In genomic region chr19:12834976-12835757, GRCh38 we compare ENCODE assay signal across 10 cellular contexts. TPM values are rescaled to one million over a fixed set of nuclear protein-coding genes. Genes with fewer than 3 reads are reported as not detected.
DNase-seq lines count a peak whose midpoint lies in the region; ATAC-seq and TF ChIP-seq lines count a peak whose summit lies in the region.
"Had no signal": no experiment of that assay in that cellular context is flagged by ENCODE, and none has a peak within 500 bp of the region (broad histone marks: within the 10 kb centered on the region; RNA-seq: fewer than 3 reads in every experiment).

No MANE protein-coding gene starts in this region.

- no peak overlapping the region for H3K4me3 ChIP-seq in osteoblast (ENCODE audit: insufficient read depth, low read length)
- no peak overlapping the region for H3K4me3 ChIP-seq in tibial artery

- intact Hi-C loops in tibial artery (cut with DNase I; ENCODE audit: low total_unique reads) = no loop called here

- peaks cover 78% of the 10 kb centered on the region for H3K27me3 Mint-ChIP-seq in T-helper 1 cell treated with Interleukin-12 subunit alpha and Interleukin-12 subunit beta and Interleukin-4 antibody, amounts not matched to agents 30 μg/mL and 1 μg/mL, for 36 hours (ENCODE audit: low read depth)
- H3K27me3 Mint-ChIP-seq in activated naive CD8-positive, alpha-beta T cell treated with anti-CD3 and anti-CD28 coated beads, Interleukin-2, amount 50 U/mL, for 24 hours = peaks cover 78% of the 10 kb centered on the region

- H3K4me1 Mint-ChIP-seq in T-helper 1 cell treated with Interleukin-12 subunit alpha and Interleukin-12 subunit beta and Interleukin-4 antibody, amounts not matched to agents 30 μg/mL and 1 μg/mL, for 36 hours (ENCODE audit: low read depth) = peaks cover 21% of the 10 kb centered on the region
- H3K4me1 Mint-ChIP-seq in activated naive CD8-positive, alpha-beta T cell treated with anti-CD3 and anti-CD28 coated beads, Interleukin-2, amount 50 U/mL, for 24 hours = peaks cover 28% of the 10 kb centered on the region

- H3K36me3 Mint-ChIP-seq in T-helper 1 cell treated with Interleukin-12 subunit alpha and Interleukin-12 subunit beta and Interleukin-4 antibody, amounts not matched to agents 30 μg/mL and 1 μg/mL, for 36 hours (ENCODE audit: low read depth) = no peaks in the 10 kb centered on the region
- H3K36me3 Mint-ChIP-seq in activated naive CD8-positive, alpha-beta T cell treated with anti-CD3 and anti-CD28 coated beads, Interleukin-2, amount 50 U/mL, for 24 hours (ENCODE audit: low read depth) = no peaks in the 10 kb centered on the region

- no peak overlapping the region for H3K4me3 Mint-ChIP-seq in T-helper 1 cell treated with Interleukin-12 subunit alpha and Interleukin-12 subunit beta and Interleukin-4 antibody, amounts not matched to agents 30 μg/mL and 1 μg/mL, for 36 hours
- peak overlapping the region; percentile 59 for H3K4me3 Mint-ChIP-seq in activated naive CD8-positive, alpha-beta T cell treated with anti-CD3 and anti-CD28 coated beads, Interleukin-2, amount 50 U/mL, for 24 hours

- H3K36me3 ChIP-seq in osteoblast (ENCODE audit: insufficient read depth, low read length) (no peaks in the 10 kb centered on the region), tibial artery (no peaks in the 10 kb centered on the region)

- no peak overlapping the region for H3K4me2 ChIP-seq in osteoblast (ENCODE audit: insufficient read depth, low read length)

- no peak for DNase-seq in T-helper 1 cell
- DNase-seq in NCI-H2029 treated with DMSO at 0.1 percent for 48 hours (lab: John Stamatoyannopoulos, UW) = peak; percentile 42
- peak; percentile 39 for DNase-seq in activated naive CD8-positive, alpha-beta T cell treated with anti-CD3 and anti-CD28 coated beads, Interleukin-2, amount 50 U/mL, for 24 hours
- DNase-seq in osteoblast (ENCODE audit: insufficient read length, low spot score, missing footprints) = peak; percentile 94
- no peak for DNase-seq in tibial artery
- no peak for DNase-seq in hepatic stellate cell (ENCODE audit: low spot score)

- H3K27ac ChIP-seq in osteoblast (ENCODE audit: low read depth, low read length) (no peak overlapping the region), tibial artery (no peak overlapping the region)
- H3K27ac ChIP-seq: C4-2B had no signal

- H3K27ac Mint-ChIP-seq in T-helper 1 cell treated with Interleukin-12 subunit alpha and Interleukin-12 subunit beta and Interleukin-4 antibody, amounts not matched to agents 30 μg/mL and 1 μg/mL, for 36 hours = peak overlapping the region; percentile 23
- no peak overlapping the region for H3K27ac Mint-ChIP-seq in activated naive CD8-positive, alpha-beta T cell treated with anti-CD3 and anti-CD28 coated beads, Interleukin-2, amount 50 U/mL, for 24 hours

- no peak for ATAC-seq in activated naive CD8-positive, alpha-beta T cell treated with anti-CD3 and anti-CD28 coated beads, Interleukin-2, amount 50 U/mL, for 24 hours
- no peak for ATAC-seq in GM18502 (IDR thresholded peaks at IDR 0.05; ENCODE audit: poor library complexity, unreplicated experiment)

- H4K20me1 ChIP-seq in osteoblast (ENCODE audit: insufficient read depth, low read length) = peaks cover 11% of the 10 kb centered on the region

- peaks cover 73% of the 10 kb centered on the region for H3K27me3 ChIP-seq in osteoblast (ENCODE audit: insufficient read depth, low read length)
- H3K27me3 ChIP-seq in tibial artery = peaks cover 7 to 98% of the 10 kb centered on the region in 2 donors

- no peaks in the 10 kb centered on the region for H3K79me2 ChIP-seq in osteoblast (ENCODE audit: insufficient read depth, low read length)

- no peaks in the 10 kb centered on the region for H3K4me1 ChIP-seq in osteoblast (ENCODE audit: insufficient read depth, low read length)
- H3K4me1 ChIP-seq in tibial artery = peaks cover 0 to 43% (median 28%) of the 10 kb centered on the region in 4 donors

- H2AFZ ChIP-seq in osteoblast (ENCODE audit: low read length) = no peak overlapping the region

- no peaks in the 10 kb centered on the region for H3K9me3 ChIP-seq in osteoblast (ENCODE audit: low read depth, low read length)
- no peaks in the 10 kb centered on the region for H3K9me3 ChIP-seq in tibial artery

- no peaks in the 10 kb centered on the region for H3K9me3 Mint-ChIP-seq in T-helper 1 cell treated with Interleukin-12 subunit alpha and Interleukin-12 subunit beta and Interleukin-4 antibody, amounts not matched to agents 30 μg/mL and 1 μg/mL, for 36 hours
- no peaks in the 10 kb centered on the region for H3K9me3 Mint-ChIP-seq in activated naive CD8-positive, alpha-beta T cell treated with anti-CD3 and anti-CD28 coated beads, Interleukin-2, amount 50 U/mL, for 24 hours

- TF ChIP-seq CTCF in osteoblast (IDR thresholded peaks at IDR 0.05; ENCODE audit: extremely low read depth, low read depth, low read length) (no peak), tibial artery (IDR thresholded peaks at IDR 0.05) (no peak)

RNA-seq across cellular contexts. Expression of gene RTBDN, which starts 0.8 kb away (rescaled TPM):
- total RNA-seq in osteoblast = not detected in 2 replicates
- total RNA-seq: fibroblast of villous mesenchyme had no signal

RNA-seq across cellular contexts. Expression of gene MAST1, which starts 3.1 kb away (rescaled TPM):
- 0.29 and 0.72 TPM in 2 replicates for total RNA-seq in osteoblast

RNA-seq across cellular contexts. Expression of gene RNASEH2A, which starts 28.8 kb away (rescaled TPM):
- total RNA-seq in osteoblast = 7.6 and 8.3 TPM in 2 replicates

RNA-seq across cellular contexts. Expression of gene THSD8, which starts 33.3 kb away (rescaled TPM):
- total RNA-seq in osteoblast = 0.29 TPM in 1 of 2 replicates, not detected in the other
- total RNA-seq: fibroblast of villous mesenchyme had no signal

RNA-seq across cellular contexts. Expression of gene PRDX2, which starts 33.6 kb away (rescaled TPM):
- 155 and 156 TPM in 2 replicates for total RNA-seq in osteoblast

Comparison
In these comparisons a context has a peak if more than half of its experiments do, and no peak if none do; other contexts are left out.
1. DNase-seq: peak in NCI-H2029 treated with DMSO at 0.1 percent for 48 hours (single experiment), activated naive CD8-positive, alpha-beta T cell treated with anti-CD3 and anti-CD28 coated beads, Interleukin-2, amount 50 U/mL, for 24 hours (single experiment) and osteoblast (single experiment); none in T-helper 1 cell (0 of 5), tibial artery (0 of 2) and hepatic stellate cell (single experiment).